Comparison of ENCODE assay signal across 9 cellular contexts in the genomic region with DNA sequence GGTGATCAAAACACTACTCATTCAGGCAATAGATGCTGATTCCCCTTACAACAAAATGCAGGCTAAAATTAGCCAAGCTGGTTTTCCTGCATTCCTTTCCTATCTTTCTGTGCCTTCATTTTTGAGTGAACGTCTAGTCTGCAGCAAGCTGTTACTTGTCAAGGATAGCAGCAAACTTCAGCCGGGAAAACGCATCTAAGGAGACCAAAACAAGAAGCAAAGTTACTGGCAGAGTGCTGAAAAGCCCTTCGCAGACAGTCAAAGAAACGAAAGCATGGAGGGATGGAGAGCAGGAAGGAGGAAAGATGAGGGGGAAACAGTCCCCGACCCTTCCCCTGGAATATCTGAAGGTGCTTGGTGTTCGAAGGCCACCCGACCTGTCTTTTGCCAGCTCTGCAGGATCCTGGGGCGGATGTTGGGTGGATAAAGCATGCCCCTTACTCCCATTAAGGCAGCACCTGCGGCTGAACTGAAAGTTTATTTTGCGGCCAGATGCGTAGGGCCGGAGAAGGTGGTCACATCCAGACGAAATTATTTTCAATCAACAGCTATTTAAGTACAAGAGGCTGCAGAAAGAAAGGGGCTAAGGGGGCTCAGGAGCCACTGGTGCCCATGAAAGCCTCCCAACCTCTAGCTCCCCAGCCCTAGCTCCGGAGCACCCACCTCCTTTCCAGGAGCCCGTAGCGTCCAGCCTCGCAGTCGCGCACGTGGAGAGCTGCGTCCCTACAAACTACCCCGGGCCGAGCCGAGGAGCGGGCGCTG. TPM values are rescaled to one million over a fixed set of nuclear protein-coding genes. Genes with fewer than 3 reads are reported as not detected.
DNase-seq lines count a peak whose midpoint lies in the region; ATAC-seq, FAIRE-seq and TF ChIP-seq lines count a peak whose summit lies in the region.
"Had no signal": no experiment of that assay in that cellular context is flagged by ENCODE, and none has a peak within 500 bp of the region (broad histone marks: within the 10 kb centered on the region; RNA-seq: fewer than 3 reads in every experiment).

No MANE protein-coding gene starts in this region.

- no peaks in the 10 kb centered on the region for H3K9me3 Mint-ChIP-seq in MCF 10A (ENCODE audit: unreplicated experiment)

- peaks cover 26% of the 10 kb centered on the region for H3K4me1 ChIP-seq in HepG2 (ENCODE audit: insufficient read depth, low read length)
- H3K4me1 ChIP-seq in transverse colon, result peaks cover 0 to 69% (median 25%) of the 10 kb centered on the region in 4 donors

- peak; percentile 26 for FAIRE-seq in HepG2 (lab: Jason Lieb, UNC)
- FAIRE-seq: G401.6 had no signal

- under 1% methylated on average over 18 of the region's 27 CpGs for WGBS in HepG2 (ENCODE audit: low lambda C conversion rate)
- WGBS in transverse colon (ENCODE audit: low coverage in 1 of 2), 2 donors, result 5 to 15% methylated on average over 5 to 27 of the region's 27 CpGs

- H3K4me3 Mint-ChIP-seq in MCF 10A (ENCODE audit: unreplicated experiment), result peak overlapping the region; percentile 83

- peaks cover 27% of the 10 kb centered on the region for H3K36me3 Mint-ChIP-seq in MCF 10A (ENCODE audit: insufficient read depth, unreplicated experiment)

- no peak for TF ChIP-seq POLR2A in HepG2 (IDR thresholded peaks at IDR 0.05; ENCODE audit: insufficient read depth in 1 of 2, low read depth in 2 of 2, low read length in 2 of 2)
- TF ChIP-seq POLR2A in transverse colon (IDR thresholded peaks at IDR 0.05), result no peak

- peak overlapping the region; percentile 95 for H3K27ac Mint-ChIP-seq in MCF 10A (ENCODE audit: low read depth, unreplicated experiment)

- H3K79me2 ChIP-seq in HepG2 (ENCODE audit: insufficient read depth, low read length), result peaks cover 13% of the 10 kb centered on the region

- no TSS peak for BruUV-seq in MCF 10A (replicated peaks; lab: Mats Ljungman, UMichigan)
- BruUV-seq in HepG2 (replicated peaks; lab: Mats Ljungman, UMichigan), result no TSS peak

- TF ChIP-seq CTCF in MCF 10A (IDR thresholded peaks at IDR 0.05; ENCODE audit: unreplicated experiment) (no peak), HepG2 (CRISPR knock-in tag; IDR thresholded peaks at IDR 0.05) (no peak), transverse colon (IDR thresholded peaks at IDR 0.05) (no peak)

- H3K9ac ChIP-seq in HepG2 (ENCODE audit: insufficient read depth, low read depth, low read length), result peak overlapping the region; percentile 80

- H3K27ac ChIP-seq in HepG2 (ENCODE audit: extremely low read length, insufficient read depth, low read length) (peak overlapping the region; percentile 76), transverse colon (peak overlapping the region; percentile 78 to 88 (median 88))

- no peaks in the 10 kb centered on the region for H3K27me3 Mint-ChIP-seq in MCF 10A (ENCODE audit: insufficient read depth, unreplicated experiment)

- H3K36me3 ChIP-seq in HepG2 (replicated peaks in 1 of 2; ENCODE audit: control insufficient read depth in 1 of 2, insufficient read depth in 2 of 2, low read length in 2 of 2), result peaks cover 1 to 5% of the 10 kb centered on the region in 2 experiments; a peak in 3 of 5 replicates
- no peaks in the 10 kb centered on the region for H3K36me3 ChIP-seq in transverse colon

- H4K20me1 ChIP-seq in HepG2 (ENCODE audit: insufficient read depth, low read length), result no peaks in the 10 kb centered on the region

- H3K9me3 ChIP-seq in HepG2 (ENCODE audit: low read length) (no peaks in the 10 kb centered on the region), transverse colon (no peaks in the 10 kb centered on the region)

- H3K27me3 ChIP-seq in HepG2 (ENCODE audit: control insufficient read depth in 1 of 2, insufficient read depth in 2 of 2, low read length in 2 of 2), result no peaks in the 10 kb centered on the region
- peaks cover 39% of the 10 kb centered on the region for H3K27me3 ChIP-seq in transverse colon

- H3K4me3 ChIP-seq in HepG2 (replicated peaks in 1 of 3; ENCODE audit: insufficient read depth in 1 of 3, low read depth in 2 of 3, low read length in 3 of 3) (peak overlapping the region; percentile 71 to 79 (median 74)), transverse colon (peak overlapping the region; percentile 27 to 79 (median 54))

- in situ Hi-C loops in HepG2 (cut with HindIII; ENCODE audit: extremely low pct_ligation_motif_present, low pct_unique_long_range_greater_than_20kb), result no loop called here
- in situ Hi-C loops in transverse colon (cut with MboI; ENCODE audit: low pct_ligation_motif_present in 1 of 4, low pct_unique_long_range_greater_than_20kb in 1 of 4, low sequenced_read_pairs in 3 of 4), result no loop called here

- peak overlapping the region; percentile 84 for H2AFZ ChIP-seq in HepG2 (ENCODE audit: low read length)

- POLR2A ChIA-PET in MCF 10A (lab: Yijun Ruan, JAX) (interaction anchor here (0.6 to 4.3 kb wide), 35 partner anchors 9 to 1897 kb away, joined by 3 to 75 read pairs (median 3); partner anchors contain the start of genes BMP2, LRRN4, PCNA and TMX4), HepG2 (lab: Yijun Ruan, JAX) (interaction anchor here (0.8 to 2.2 kb wide), 13 partner anchors 8 to 608 kb away, joined by 3 to 11 read pairs (median 4); partner anchors contain the start of genes MCM8 and TRMT6)

- no peak for TF ChIP-seq RAD21 in HepG2 (CRISPR knock-in tag; IDR thresholded peaks at IDR 0.05)

- CTCF ChIA-PET in MCF 10A (lab: Yijun Ruan, JAX), result interaction anchor here (0.6 to 2.0 kb wide), 16 partner anchors 9 to 1814 kb away, joined by 3 to 12 read pairs (median 4); no protein-coding TSS in a partner anchor
- CTCF ChIA-PET in HepG2 (lab: Yijun Ruan, JAX; ENCODE audit: low intra/inter-chr PET ratio, low total read pairs), result no interaction called here

- ATAC-seq in HepG2 (peak; percentile 79), GM21390 (IDR thresholded peaks at IDR 0.05; ENCODE audit: unreplicated experiment) (no peak)

- peaks cover 10% of the 10 kb centered on the region for H3K4me1 Mint-ChIP-seq in MCF 10A (ENCODE audit: insufficient read depth, unreplicated experiment)

- intact Hi-C loops in MCF 10A (cut with micrococcal nuclease) (no loop called here), HepG2 (cut with micrococcal nuclease; ENCODE audit: unreplicated experiment) (no loop called here), transverse colon (cut with DNase I; ENCODE audit: low total_unique reads) (loop anchor here (5.0 kb wide), 1 partner anchor 1940 kb away; no protein-coding TSS in a partner anchor)

- TF ChIP-seq EP300 in HepG2 (IDR thresholded peaks at IDR 0.05; ENCODE audit: low read depth in 2 of 2, low read length in 2 of 2) (no peak), HepG2 (CRISPR knock-in tag; IDR thresholded peaks at IDR 0.05; ENCODE audit: borderline replicate concordance) (no peak), transverse colon (IDR thresholded peaks at IDR 0.05; ENCODE audit: low read depth) (no peak)

- peak overlapping the region; percentile 94 for H3K4me2 ChIP-seq in HepG2 (ENCODE audit: low read depth, low read length)

- DNase-seq in NCI-H524 (lab: John Stamatoyannopoulos, UW), result peak; percentile 44 to 57
- DNase-seq in NCI-H524 treated with DMSO at 0.1 percent for 48 hours (lab: John Stamatoyannopoulos, UW), result no peak
- DNase-seq in LoVo (ENCODE audit: low spot score), result peak; percentile 43
- peak; percentile 54 for DNase-seq in MCF 10A (ENCODE audit: unreplicated experiment)
- peak; percentile 32 for DNase-seq in HepG2 (ENCODE audit: low spot score)
- peak; percentile 14 for DNase-seq in transverse colon
- DNase-seq in stimulated activated CD4-positive, alpha-beta T cell treated with anti-CD3 and anti-CD28 coated beads, Interleukin-4, amount 100 ng/mL, for 24 hours, result no peak

TF ChIP-seq in HepG2, 621 proteins besides CTCF, POLR2A, EP300 and RAD21 (continues in another document):
- no peak; the same call in 1 of the 2 replicates for TF ChIP-seq HNF1B (CRISPR knock-in tag; IDR thresholded peaks at IDR 0.05)

RNA-seq across cellular contexts. Expression of gene FERMT1, which starts 0.5 kb away (rescaled TPM):
- total RNA-seq in MCF 10A (2022) (25.5 and 43.1 TPM in 2 replicates), HepG2 (2016; rRNA removed; fragmentation: Illumina TruSeq; extraction: Trizol) (29.5 and 39.1 TPM in 2 replicates), transverse colon (10 to 100 TPM; 23.2 to 31.9 (median 29.7) TPM)
- 4.8 and 6.7 TPM in 2 replicates for total RNA-seq in HepG2 (2016; cell fraction: cytosol; rRNA removed; fragmentation: Illumina TruSeq; extraction: Trizol; ENCODE audit: low read depth)
- 29.9 and 33.9 TPM in 2 replicates for total RNA-seq in HepG2 (2016; cell fraction: insoluble cytoplasmic fraction; rRNA removed; fragmentation: Illumina TruSeq; extraction: Trizol)
- 27.3 and 30.6 TPM in 2 replicates for total RNA-seq in HepG2 (2016; cell fraction: membrane; rRNA removed; fragmentation: Illumina TruSeq; extraction: Trizol)
- 18.7 and 22.5 TPM in 2 replicates for total RNA-seq in HepG2 (2016; cell fraction: nucleus; rRNA removed; fragmentation: Illumina TruSeq; extraction: Trizol)
- 15.1 and 15.8 TPM in 2 replicates for polyA plus RNA-seq in HepG2 (2011; rRNA removed)
- polyA plus RNA-seq in HepG2 (2011; cell fraction: cytosol; rRNA removed), result 8.4 and 8.5 TPM in 2 replicates
- polyA plus RNA-seq in HepG2 (2011; cell fraction: nucleus; rRNA removed), result 9.7 and 11.7 TPM in 2 replicates
- 9.2 and 11.7 TPM in 2 replicates for polyA plus RNA-seq in HepG2 (2012)
- 4.0 and 4.4 TPM in 2 replicates for polyA plus RNA-seq in HepG2 (2016; cell fraction: cytosol; fragmentation: Illumina TruSeq; extraction: Trizol; ENCODE audit: low read depth)
- polyA plus RNA-seq in HepG2 (2016; cell fraction: insoluble cytoplasmic fraction; fragmentation: Illumina TruSeq; extraction: Trizol; ENCODE audit: low read depth), result 30.4 and 37.6 TPM in 2 replicates
- 18.3 and 18.7 TPM in 2 replicates for polyA plus RNA-seq in HepG2 (2016; cell fraction: membrane; fragmentation: Illumina TruSeq; extraction: Trizol; ENCODE audit: low read depth)
- polyA plus RNA-seq in HepG2 (2016; cell fraction: nucleus; fragmentation: Illumina TruSeq; extraction: Trizol; ENCODE audit: insufficient read depth, low read depth), result 23.6 and 24.8 TPM in 2 replicates
- 11.6 and 13.1 TPM in 2 replicates for polyA minus RNA-seq in HepG2 (2011; rRNA and poly(A)+ RNA removed; ENCODE audit: low replicate concordance)
- 13.8 and 15.1 TPM in 2 replicates for polyA minus RNA-seq in HepG2 (2011; cell fraction: cytosol; rRNA and poly(A)+ RNA removed)
- 21.9 and 29.1 TPM in 2 replicates for polyA minus RNA-seq in HepG2 (2011; cell fraction: nucleus; rRNA and poly(A)+ RNA removed)

Comparison
In these comparisons a context has a peak if more than half of its experiments do, and no peak if none do; other contexts are left out.
1. DNase-seq: peak in NCI-H524 (2 of 2), LoVo (single experiment), MCF 10A (single experiment), HepG2 (single experiment) and transverse colon (single experiment); none in NCI-H524 treated with DMSO at 0.1 percent for 48 hours (single experiment) and stimulated activated CD4-positive, alpha-beta T cell treated with anti-CD3 and anti-CD28 coated beads, Interleukin-4, amount 100 ng/mL, for 24 hours (single experiment).